11 cellular contexts compared by ENCODE assay signal in genomic region chr4:664713-665231, GRCh38. TPM values are rescaled to one million over a fixed set of nuclear protein-coding genes. Genes with fewer than 3 reads are reported as not detected.
DNase-seq lines count a peak whose midpoint lies in the region; ATAC-seq and TF ChIP-seq lines count a peak whose summit lies in the region.
"Had no signal": no experiment of that assay in that cellular context is flagged by ENCODE, and none has a peak within 500 bp of the region (broad histone marks: within the 10 kb centered on the region; RNA-seq: fewer than 3 reads in every experiment).

No MANE protein-coding gene starts in this region.

- H3K36me3 Mint-ChIP-seq in activated CD4-positive, alpha-beta T cell treated with anti-CD3 and anti-CD28 coated beads, Interleukin-2, amount 10 ng/mL, durations not matched to agents 24 days and 14 days (ENCODE audit: low read depth), result peaks cover 7% of the 10 kb centered on the region
- H3K36me3 Mint-ChIP-seq in T-helper 17 cell (ENCODE audit: low read depth) (peaks cover 3% of the 10 kb centered on the region), glutamatergic neuron (ENCODE audit: unreplicated experiment) (peaks cover 6% of the 10 kb centered on the region), progenitor cell of endocrine pancreas (ENCODE audit: insufficient read depth) (peaks cover 6% of the 10 kb centered on the region)

- peaks cover 6% of the 10 kb centered on the region for H3K4me1 Mint-ChIP-seq in activated CD4-positive, alpha-beta T cell treated with anti-CD3 and anti-CD28 coated beads, Interleukin-2, amount 10 ng/mL, durations not matched to agents 24 days and 14 days
- H3K4me1 Mint-ChIP-seq in T-helper 17 cell (peaks cover 7% of the 10 kb centered on the region), glutamatergic neuron (ENCODE audit: low read depth, unreplicated experiment) (no peaks in the 10 kb centered on the region), progenitor cell of endocrine pancreas (ENCODE audit: low read depth) (no peaks in the 10 kb centered on the region)

- H3K9me3 Mint-ChIP-seq in activated CD4-positive, alpha-beta T cell treated with anti-CD3 and anti-CD28 coated beads, Interleukin-2, amount 10 ng/mL, durations not matched to agents 24 days and 14 days, result peaks cover 4% of the 10 kb centered on the region
- H3K9me3 Mint-ChIP-seq in glutamatergic neuron (ENCODE audit: unreplicated experiment) (peaks cover 4% of the 10 kb centered on the region), progenitor cell of endocrine pancreas (ENCODE audit: low read depth) (no peaks in the 10 kb centered on the region)

- peak overlapping the region; percentile 84 for H3K27ac Mint-ChIP-seq in activated CD4-positive, alpha-beta T cell treated with anti-CD3 and anti-CD28 coated beads, Interleukin-2, amount 10 ng/mL, durations not matched to agents 24 days and 14 days
- H3K27ac Mint-ChIP-seq in T-helper 17 cell (peak overlapping the region; percentile 89), glutamatergic neuron (ENCODE audit: unreplicated experiment) (no peak overlapping the region), progenitor cell of endocrine pancreas (no peak overlapping the region)

- DNase-seq in activated CD4-positive, alpha-beta T cell treated with anti-CD3 and anti-CD28 coated beads, Interleukin-2, amount 10 ng/mL, durations not matched to agents 24 days and 14 days, result no peak
- no peak for DNase-seq in activated CD4-positive, alpha-beta T cell treated with anti-CD3 and anti-CD28 coated beads, Interleukin-2, amount 50 U/mL, for 1 hour
- no peak for DNase-seq in T-helper 17 cell
- peak; percentile 14 for DNase-seq in glutamatergic neuron
- DNase-seq in progenitor cell of endocrine pancreas (ENCODE audit: low spot score, unreplicated experiment), result no peak
- no peak for DNase-seq in hippocampal formation (lab: John Stamatoyannopoulos, UW)
- DNase-seq in nucleus accumbens (lab: John Stamatoyannopoulos, UW), result no peak
- DNase-seq in glomerular visceral epithelial cell (ENCODE audit: extremely low spot score), result no peak
- DNase-seq: foreskin keratinocyte, kidney glomerular epithelial cell, RPMI8226 had no signal

- TF ChIP-seq CTCF in glutamatergic neuron (IDR thresholded peaks at IDR 0.05; ENCODE audit: partially characterized antibody, unreplicated experiment) (no peak), progenitor cell of endocrine pancreas (IDR thresholded peaks at IDR 0.05; ENCODE audit: unreplicated experiment) (no peak)

- intact Hi-C loops in activated CD4-positive, alpha-beta T cell treated with anti-CD3 and anti-CD28 coated beads, Interleukin-2, amount 10 ng/mL, durations not matched to agents 24 days and 14 days (cut with micrococcal nuclease), result loop anchor here (1.0 to 5.0 kb wide), 2 partner anchors 10 to 62 kb away; partner anchors contain the start of genes ATP5ME and MYL5

- ATAC-seq in T-helper 17 cell, result no peak
- ATAC-seq: foreskin keratinocyte had no signal

- H3K9me3 ChIP-seq in T-helper 17 cell (ENCODE audit: control insufficient read depth, low read length, poor library complexity, severe bottlenecking), result no peaks in the 10 kb centered on the region

- peak overlapping the region; percentile 83 for H3K4me3 Mint-ChIP-seq in activated CD4-positive, alpha-beta T cell treated with anti-CD3 and anti-CD28 coated beads, Interleukin-2, amount 10 ng/mL, durations not matched to agents 24 days and 14 days
- H3K4me3 Mint-ChIP-seq in T-helper 17 cell (peak overlapping the region; percentile 89), glutamatergic neuron (ENCODE audit: unreplicated experiment) (peak overlapping the region; percentile 59), progenitor cell of endocrine pancreas (ENCODE audit: low read depth) (peak overlapping the region; percentile 74)

- no peaks in the 10 kb centered on the region for H3K27me3 Mint-ChIP-seq in activated CD4-positive, alpha-beta T cell treated with anti-CD3 and anti-CD28 coated beads, Interleukin-2, amount 10 ng/mL, durations not matched to agents 24 days and 14 days
- H3K27me3 Mint-ChIP-seq in T-helper 17 cell (no peaks in the 10 kb centered on the region), glutamatergic neuron (ENCODE audit: unreplicated experiment) (peaks cover 12% of the 10 kb centered on the region), progenitor cell of endocrine pancreas (no peaks in the 10 kb centered on the region)

RNA-seq across cellular contexts. Expression of gene ATP5ME, which starts 9.3 kb away (rescaled TPM):
- total RNA-seq in activated CD4-positive, alpha-beta T cell treated with anti-CD3 and anti-CD28 coated beads, Interleukin-2, amount 10 ng/mL, durations not matched to agents 24 days and 14 days, result 232 TPM in 2 replicates
- total RNA-seq in T-helper 17 cell (100 to 1,000 TPM in 1 of 2 donors, 10 to 100 TPM in 1; 98.4 to 120 TPM), glutamatergic neuron (ENCODE audit: unreplicated experiment) (230 TPM), progenitor cell of endocrine pancreas (235 and 236 TPM in 2 replicates)

RNA-seq across cellular contexts. Expression of gene MYL5, which starts 9.6 kb away (rescaled TPM):
- 23.4 and 24.7 TPM in 2 replicates for total RNA-seq in activated CD4-positive, alpha-beta T cell treated with anti-CD3 and anti-CD28 coated beads, Interleukin-2, amount 10 ng/mL, durations not matched to agents 24 days and 14 days
- total RNA-seq in T-helper 17 cell, result 10 to 100 TPM; 20.3 to 22.9 TPM
- total RNA-seq in glutamatergic neuron (ENCODE audit: unreplicated experiment), result 13.6 TPM
- total RNA-seq in progenitor cell of endocrine pancreas, result 22.6 and 23.7 TPM in 2 replicates

RNA-seq across cellular contexts. Expression of gene SLC49A3, which starts 24.2 kb away (rescaled TPM):
- total RNA-seq in activated CD4-positive, alpha-beta T cell treated with anti-CD3 and anti-CD28 coated beads, Interleukin-2, amount 10 ng/mL, durations not matched to agents 24 days and 14 days, result 0.40 and 0.72 TPM in 2 replicates
- total RNA-seq in T-helper 17 cell (1 to 10 TPM; 1.1 to 2.7 TPM), glutamatergic neuron (ENCODE audit: unreplicated experiment) (not detected), progenitor cell of endocrine pancreas (12.9 and 13.1 TPM in 2 replicates)

RNA-seq across cellular contexts. Expression of gene PDE6B, which starts 39.4 kb away (rescaled TPM):
- total RNA-seq in activated CD4-positive, alpha-beta T cell treated with anti-CD3 and anti-CD28 coated beads, Interleukin-2, amount 10 ng/mL, durations not matched to agents 24 days and 14 days, result 9.0 and 14.5 TPM in 2 replicates
- 10 to 100 TPM; 10.2 to 11.5 TPM for total RNA-seq in T-helper 17 cell
- total RNA-seq in glutamatergic neuron (ENCODE audit: unreplicated experiment), result 2.3 TPM
- 10.4 TPM in 2 replicates for total RNA-seq in progenitor cell of endocrine pancreas

RNA-seq across cellular contexts. Expression of gene PCGF3, which starts 40.9 kb away (rescaled TPM):
- 32.1 and 34.5 TPM in 2 replicates for total RNA-seq in activated CD4-positive, alpha-beta T cell treated with anti-CD3 and anti-CD28 coated beads, Interleukin-2, amount 10 ng/mL, durations not matched to agents 24 days and 14 days
- total RNA-seq in T-helper 17 cell, result 10 to 100 TPM; 31.3 to 38.0 TPM
- total RNA-seq in glutamatergic neuron (ENCODE audit: unreplicated experiment), result 122 TPM
- 79.8 and 87.9 TPM in 2 replicates for total RNA-seq in progenitor cell of endocrine pancreas

Comparison
In these comparisons a context has a peak if more than half of its experiments do, and no peak if none do; other contexts are left out.
1. H3K27ac Mint-ChIP-seq: peak in activated CD4-positive, alpha-beta T cell treated with anti-CD3 and anti-CD28 coated beads, Interleukin-2, amount 10 ng/mL, durations not matched to agents 24 days and 14 days (single experiment) and T-helper 17 cell (single experiment); none in glutamatergic neuron (single experiment) and progenitor cell of endocrine pancreas (single experiment).
2. Peak in every context shown above with its lines, with median percentiles within 50 percentile points of each other: H3K4me3 Mint-ChIP-seq.